Comparison of ENCODE assay signal across 32 cellular contexts in genomic region chr2:35731674-35732073, GRCh38.
"Had no signal": no experiment of that assay in that cellular context is flagged by ENCODE, and none has a peak within 500 bp of the region (broad histone marks: within the 10 kb centered on the region; RNA-seq: fewer than 3 reads in every experiment).

No MANE protein-coding gene starts in this region.

- H3K36me3 ChIP-seq: ascending aorta, cardiac muscle cell had no signal

- H3K9me3 ChIP-seq: ascending aorta had no signal

- H3K27ac ChIP-seq: ascending aorta, cardiac muscle cell, VCaP had no signal

- H3K4me1 ChIP-seq: ascending aorta had no signal

- ATAC-seq: activated CD4-positive, alpha-beta T cell treated with anti-CD3 and anti-CD28 coated beads for 36 hours; activated CD4-positive, CD25-positive, alpha-beta regulatory T cell treated with anti-CD3 and anti-CD28 coated beads, Interleukin-2, amount 50 U/mL, for 24 hours; activated CD8-positive, alpha-beta memory T cell treated with anti-CD3 and anti-CD28 coated beads, Interleukin-2, amount 10 ng/mL, durations not matched to agents 7 days and 5 days; activated CD8-positive, alpha-beta T cell treated with anti-CD3 and anti-CD28 coated beads, Interleukin-2, amount 10 ng/mL, durations not matched to agents 7 days and 5 days; activated naive CD8-positive, alpha-beta T cell treated with anti-CD3 and anti-CD28 coated beads, Interleukin-2, amount 50 U/mL, for 24 hours; WTC11 had no signal

- H3K27me3 ChIP-seq: ascending aorta, cardiac muscle cell had no signal

- H3K4me3 ChIP-seq: ascending aorta, cardiac muscle cell had no signal

- DNase-seq: activated CD4-positive, alpha-beta memory T cell treated with anti-CD3 and anti-CD28 coated beads, Interleukin-2, amount 10 ng/mL, durations not matched to agents 7 days and 5 days; activated CD4-positive, alpha-beta T cell treated with anti-CD3 and anti-CD28 coated beads for 1 hour; activated CD4-positive, alpha-beta T cell treated with anti-CD3 and anti-CD28 coated beads for 36 hours; activated CD4-positive, alpha-beta T cell treated with anti-CD3 and anti-CD28 coated beads for 48 hours; activated CD4-positive, alpha-beta T cell treated with anti-CD3 and anti-CD28 coated beads, Interleukin-2, amount 10 ng/mL, durations not matched to agents 7 days and 5 days; activated CD4-positive, alpha-beta T cell treated with anti-CD3 and anti-CD28 coated beads, Interleukin-2, amount 50 U/mL, for 48 hours; activated CD4-positive, CD25-positive, alpha-beta regulatory T cell; activated CD8-positive, alpha-beta memory T cell treated with anti-CD3 and anti-CD28 coated beads for 24 hours; activated CD8-positive, alpha-beta memory T cell treated with anti-CD3 and anti-CD28 coated beads, Interleukin-2, amount 10 ng/mL, durations not matched to agents 7 days and 5 days; activated CD8-positive, alpha-beta memory T cell treated with anti-CD3 and anti-CD28 coated beads, Interleukin-2, amount 50 U/mL, for 48 hours; activated CD8-positive, alpha-beta T cell treated with anti-CD3 and anti-CD28 coated beads, Interleukin-2, amount 10 ng/mL, durations not matched to agents 7 days and 5 days; activated effector memory CD4-positive, alpha-beta T cell treated with Interleukin-2 at 50 U/mL for 16 hours; activated gamma-delta T cell; activated naive CD4-positive, alpha-beta T cell treated with anti-CD3 and anti-CD28 coated beads, Interleukin-2, amount 10 ng/mL, durations not matched to agents 7 days and 5 days; activated naive CD4-positive, alpha-beta T cell treated with Interleukin-2 at 50 U/mL for 16 hours; activated naive CD8-positive, alpha-beta T cell treated with anti-CD3 and anti-CD28 coated beads, Interleukin-2, amount 10 ng/mL, durations not matched to agents 7 days and 5 days; activated naive CD8-positive, alpha-beta T cell treated with anti-CD3 and anti-CD28 coated beads, Interleukin-2, amount 50 U/mL, for 24 hours; activated T-cell treated with anti-CD3 and anti-CD28 coated beads, Interleukin-2, amount 50 U/mL, for 24 hours; activated T-cell treated with anti-CD3 and anti-CD28 coated beads, Interleukin-2, amount 50 U/mL, for 48 hours; amygdala; anterior cingulate cortex; caudate nucleus; cerebellar nuclear complex; T-helper 2 cell; T-helper 9 cell had no signal

- FAIRE-seq: bronchial epithelial cell, TTC549 had no signal
